ENCODE assay signal across 12 cellular contexts in genomic region chrX:72526534-72527508, GRCh38. TPM values are rescaled to one million over a fixed set of nuclear protein-coding genes. Genes with fewer than 3 reads are reported as not detected.
A peak's percentile ranks its signal among the peaks of the same experiment; 100 is the strongest.
DNase-seq lines count a peak whose midpoint lies in the region; ATAC-seq, FAIRE-seq and TF ChIP-seq lines count a peak whose summit lies in the region.
"Had no signal": no experiment of that assay in that cellular context is flagged by ENCODE, and none has a peak within 500 bp of the region (broad histone marks: within the 10 kb centered on the region; RNA-seq: fewer than 3 reads in every experiment).

No MANE protein-coding gene starts in this region.

- peak overlapping the region; percentile 13; the same call in 1 of the 2 replicates for H3K4me3 ChIP-seq in OCI-LY3 (ENCODE audit: low read length)
- H3K4me3 ChIP-seq: heart right ventricle had no signal

- no peaks in the 10 kb centered on the region for H3K9me3 ChIP-seq in OCI-LY3 (ENCODE audit: insufficient read depth, low read length)
- H3K9me3 ChIP-seq: heart right ventricle had no signal

- H3K79me2 ChIP-seq in OCI-LY3 (ENCODE audit: low read length), result no peaks in the 10 kb centered on the region

- H3K36me3 ChIP-seq in OCI-LY3 (replicated peaks; ENCODE audit: low read depth, low read length), result no peaks in the 10 kb centered on the region
- H3K36me3 ChIP-seq: heart right ventricle had no signal

- H2AFZ ChIP-seq in OCI-LY3 (ENCODE audit: low read depth, low read length), result no peak overlapping the region

- H3K27ac ChIP-seq in OCI-LY3 (ENCODE audit: low read length), result peak overlapping the region; percentile 65

- peak; percentile 18 to 29 for DNase-seq in AML-193 (lab: John Stamatoyannopoulos, UW)
- peak; percentile 4 for DNase-seq in H4 (ENCODE audit: low spot score)
- DNase-seq in erythroblast (lab: John Stamatoyannopoulos, UW), result peak; percentile 54 to 56
- DNase-seq in superior temporal gyrus (ENCODE audit: extremely low spot score), result no peak
- no peak for DNase-seq in frontal cortex (ENCODE audit: low spot score in 2 of 2)
- DNase-seq: activated T-cell treated with anti-CD3 and anti-CD28 coated beads, Interleukin-2, amount 50 U/mL, for 4 hours; heart right ventricle; NCI-H526 treated with DMSO at 0.1 percent for 48 hours had no signal

- FAIRE-seq in frontal cortex (lab: Jason Lieb, UNC), result no peak
- FAIRE-seq: colon had no signal

- ATAC-seq in GM21390 (IDR thresholded peaks at IDR 0.05; ENCODE audit: unreplicated experiment) (no peak), HG02678 (IDR thresholded peaks at IDR 0.05; ENCODE audit: unreplicated experiment) (no peak)
- ATAC-seq: activated T-cell treated with anti-CD3 and anti-CD28 coated beads, Interleukin-2, amount 50 U/mL, for 4 hours had no signal

- peaks cover 27% of the 10 kb centered on the region for H3K4me1 ChIP-seq in OCI-LY3 (ENCODE audit: low read length)

- no peak for TF ChIP-seq POLR2A in erythroblast (IDR thresholded peaks at IDR 0.05; ENCODE audit: low read length)

- TF ChIP-seq CTCF in OCI-LY3 (IDR thresholded peaks at IDR 0.05; ENCODE audit: low read depth, low read length), result no peak

- H3K9ac ChIP-seq in OCI-LY3 (ENCODE audit: low read length), result no peak overlapping the region

- H4K20me1 ChIP-seq in OCI-LY3 (ENCODE audit: insufficient read depth, low read length), result peaks cover 10% of the 10 kb centered on the region

- H3K4me2 ChIP-seq in OCI-LY3 (ENCODE audit: low read length), result peak overlapping the region; percentile 48

- H3K27me3 ChIP-seq in OCI-LY3 (ENCODE audit: low read depth, low read length), result no peaks in the 10 kb centered on the region

RNA-seq across cellular contexts. Expression of gene HDAC8, which starts 45.8 kb away (rescaled TPM):
- total RNA-seq in H4 (2014; rRNA removed; shearing (Covaris generic)), result 42.8 and 59.8 TPM in 2 replicates
- 31.0 TPM for total RNA-seq in frontal cortex

Comparison
In these comparisons a context has a peak if more than half of its experiments do, and no peak if none do; other contexts are left out.
1. DNase-seq: peak in AML-193 (2 of 2), H4 (single experiment) and erythroblast (2 of 2); none in superior temporal gyrus (single experiment) and frontal cortex (0 of 2).